20 cellular contexts compared by ENCODE assay signal in the genomic region with DNA sequence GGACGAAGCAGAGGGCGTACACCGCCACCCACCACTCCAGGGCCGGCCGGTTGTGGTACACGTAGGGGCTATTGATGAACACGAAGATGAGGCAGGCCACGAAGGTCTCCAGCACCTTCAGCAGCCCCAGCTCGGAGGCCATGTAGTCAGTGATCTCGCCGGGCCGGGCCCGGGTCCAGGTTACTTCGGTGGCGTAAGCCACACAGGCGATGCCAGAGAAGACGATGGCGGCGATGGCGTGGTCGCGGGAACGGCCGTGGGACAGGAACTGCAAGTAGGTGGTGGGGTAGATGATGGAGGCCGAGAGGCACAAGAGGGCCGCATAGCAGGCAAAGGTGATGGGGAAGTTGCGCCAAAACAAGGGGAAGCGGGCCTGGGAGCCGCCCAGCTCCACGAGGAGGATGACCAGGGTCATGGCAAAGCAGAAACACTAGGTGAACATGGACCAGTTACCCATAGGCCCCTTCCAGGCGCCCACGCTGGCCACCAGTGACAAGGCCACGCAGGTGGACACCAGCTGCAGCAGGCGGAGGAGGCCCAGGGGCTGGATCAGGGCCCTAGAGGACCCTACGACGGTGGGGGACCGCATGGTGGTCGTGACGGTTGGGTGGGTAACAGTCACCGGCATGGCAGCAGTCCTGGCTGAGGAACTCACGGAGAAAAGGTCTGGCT.
DNase-seq lines count a peak whose midpoint lies in the region; ATAC-seq, FAIRE-seq and TF ChIP-seq lines count a peak whose summit lies in the region.
"Had no signal": no experiment of that assay in that cellular context is flagged by ENCODE, and none has a peak within 500 bp of the region (broad histone marks: within the 10 kb centered on the region; RNA-seq: fewer than 3 reads in every experiment).

No MANE protein-coding gene starts in this region.

- in situ Hi-C loops in IMR-90 (cut with MboI; ENCODE audit: low sequenced_read_pairs) (no loop called here), HepG2 (cut with HindIII; ENCODE audit: extremely low pct_ligation_motif_present, low pct_unique_long_range_greater_than_20kb) (no loop called here)

- H2BK5ac ChIP-seq in IMR-90 (ENCODE audit: low read depth, low read length, poor library complexity, severe bottlenecking) = no peak overlapping the region
- H2BK5ac ChIP-seq in trophoblast cell (ENCODE audit: low read depth, low read length, poor library complexity) = no peak overlapping the region

- TF ChIP-seq CTCF in heart right ventricle (IDR thresholded peaks at IDR 0.05) = no peak
- no peak for TF ChIP-seq CTCF in IMR-90 (conservative IDR thresholded peaks at IDR 0.05; ENCODE audit: low read depth, low read length)
- TF ChIP-seq CTCF in HepG2 (CRISPR knock-in tag; IDR thresholded peaks at IDR 0.05) = no peak
- no peak for TF ChIP-seq CTCF in CD4-positive, alpha-beta T cell (IDR thresholded peaks at IDR 0.05)
- no peak for TF ChIP-seq CTCF in esophagus squamous epithelium (IDR thresholded peaks at IDR 0.05)

- H3K79me2 ChIP-seq in HepG2 (ENCODE audit: insufficient read depth, low read length) = no peaks in the 10 kb centered on the region
- no peaks in the 10 kb centered on the region for H3K79me2 ChIP-seq in trophoblast cell (ENCODE audit: control insufficient read depth, insufficient read depth, low read length, poor library complexity)

- H3K79me1 ChIP-seq in IMR-90 (ENCODE audit: low read depth in 1 of 2, low read length in 2 of 2) (no peaks in the 10 kb centered on the region), trophoblast cell (ENCODE audit: low read length) (no peaks in the 10 kb centered on the region)

- H3K23ac ChIP-seq in IMR-90 (ENCODE audit: low read depth, low read length) (no peak overlapping the region), trophoblast cell (ENCODE audit: low read length) (no peak overlapping the region)

- TF ChIP-seq POLR2A in IMR-90 (IDR thresholded peaks at IDR 0.05; ENCODE audit: low read depth, low read length) = no peak
- no peak for TF ChIP-seq POLR2A in HepG2 (IDR thresholded peaks at IDR 0.05; ENCODE audit: insufficient read depth in 1 of 2, low read depth in 2 of 2, low read length in 2 of 2)
- no peak for TF ChIP-seq POLR2A in esophagus squamous epithelium (IDR thresholded peaks at IDR 0.05)

- no peak overlapping the region for H2BK120ac ChIP-seq in IMR-90 (ENCODE audit: low read depth, low read length)
- H2BK120ac ChIP-seq in trophoblast cell (ENCODE audit: insufficient read depth, low read length, poor library complexity) = no peak overlapping the region

- no peaks in the 10 kb centered on the region for H3K4me1 ChIP-seq in right cardiac atrium (ENCODE audit: control insufficient read depth, insufficient read depth, low read length)
- no peaks in the 10 kb centered on the region for H3K4me1 ChIP-seq in heart right ventricle
- no peaks in the 10 kb centered on the region for H3K4me1 ChIP-seq in IMR-90 (ENCODE audit: control insufficient read depth, insufficient read depth, low read length)
- H3K4me1 ChIP-seq in HepG2 (ENCODE audit: insufficient read depth, low read length) = no peaks in the 10 kb centered on the region
- no peaks in the 10 kb centered on the region for H3K4me1 ChIP-seq in trophoblast cell (ENCODE audit: control insufficient read depth in 1 of 2, insufficient read depth in 2 of 2, low read length in 2 of 2)
- H3K4me1 ChIP-seq in esophagus squamous epithelium = no peaks in the 10 kb centered on the region

- no peak overlapping the region for H3K9ac ChIP-seq in IMR-90 (ENCODE audit: low read depth, low read length)
- H3K9ac ChIP-seq in HepG2 (ENCODE audit: insufficient read depth, low read depth, low read length) = no peak overlapping the region
- H3K9ac ChIP-seq in trophoblast cell (ENCODE audit: low read length) = no peak overlapping the region
- H3K9ac ChIP-seq: BLaER1 had no signal

- H3K4ac ChIP-seq in IMR-90 (ENCODE audit: low read depth, low read length) = no peak overlapping the region
- H3K4ac ChIP-seq in trophoblast cell (ENCODE audit: low read depth, low read length) = no peak overlapping the region

- POLR2A ChIA-PET in IMR-90 (lab: Charles Lee; ENCODE audit: unreplicated experiment) = no interaction called here
- POLR2A ChIA-PET in HepG2 (lab: Yijun Ruan, JAX) = no interaction called here
- POLR2A ChIA-PET in CD4-positive, alpha-beta T cell (lab: Charles Lee) = no interaction called here

- H3K9me3 ChIP-seq in right cardiac atrium (ENCODE audit: control insufficient read depth, low read length) = no peaks in the 10 kb centered on the region
- no peaks in the 10 kb centered on the region for H3K9me3 ChIP-seq in heart right ventricle
- H3K9me3 ChIP-seq in IMR-90 (ENCODE audit: control insufficient read depth, insufficient read depth, low read length) = peaks cover 3% of the 10 kb centered on the region; the same call in 1 of the 2 replicates
- H3K9me3 ChIP-seq in HepG2 (ENCODE audit: low read length) = no peaks in the 10 kb centered on the region
- peaks cover 4% of the 10 kb centered on the region for H3K9me3 ChIP-seq in trophoblast cell (ENCODE audit: insufficient read depth, low read depth, low read length)
- no peaks in the 10 kb centered on the region for H3K9me3 ChIP-seq in CD4-positive, alpha-beta T cell (ENCODE audit: control insufficient read depth, low read length)
- H3K9me3 ChIP-seq in esophagus squamous epithelium = peaks cover 0 to 5% (median 0%) of the 10 kb centered on the region in 3 donors

- H3K27ac ChIP-seq in right cardiac atrium (ENCODE audit: low read length) = no peak overlapping the region
- H3K27ac ChIP-seq in heart right ventricle = no peak overlapping the region
- no peak overlapping the region for H3K27ac ChIP-seq in IMR-90 (ENCODE audit: insufficient read depth, low read length)
- H3K27ac ChIP-seq in HepG2 (ENCODE audit: extremely low read length, insufficient read depth, low read length) = no peak overlapping the region
- H3K27ac ChIP-seq in trophoblast cell (ENCODE audit: low read depth, low read length) = no peak overlapping the region
- H3K27ac ChIP-seq in substantia nigra (ENCODE audit: low read depth, low read length, poor library complexity, severe bottlenecking) = no peak overlapping the region
- H3K27ac ChIP-seq in CD4-positive, alpha-beta T cell (ENCODE audit: low read depth, low read length) = no peak overlapping the region
- H3K27ac ChIP-seq in esophagus squamous epithelium = no peak overlapping the region
- H3K27ac ChIP-seq: HL-60 had no signal

- H3K4me1 Mint-ChIP-seq in CD4-positive, alpha-beta T cell (ENCODE audit: low read depth) = no peaks in the 10 kb centered on the region
- H3K4me1 Mint-ChIP-seq: CD14-positive monocyte had no signal

- no peaks in the 10 kb centered on the region for H3K36me3 Mint-ChIP-seq in CD4-positive, alpha-beta T cell (ENCODE audit: low read depth)
- H3K36me3 Mint-ChIP-seq: CD14-positive monocyte; CD8-positive, alpha-beta T cell had no signal

- H3K4me3 ChIP-seq in right cardiac atrium (ENCODE audit: low read length) (no peak overlapping the region), heart right ventricle (no peak overlapping the region), IMR-90 (ENCODE audit: insufficient read depth, low read depth, low read length) (no peak overlapping the region), HepG2 (replicated peaks in 1 of 3; ENCODE audit: insufficient read depth in 1 of 3, low read depth in 2 of 3, low read length in 3 of 3) (no peak overlapping the region), trophoblast cell (ENCODE audit: low read depth, low read length) (peak overlapping the region; percentile 20), esophagus squamous epithelium (no peak overlapping the region)
- H3K4me3 ChIP-seq: BLaER1, GM23338 had no signal

- no peak for FAIRE-seq in HepG2 (lab: Jason Lieb, UNC)
- FAIRE-seq: H54 had no signal

- BruUV-seq in IMR-90 (replicated peaks; lab: Mats Ljungman, UMichigan) = no TSS peak
- BruUV-seq in HepG2 (replicated peaks; lab: Mats Ljungman, UMichigan) = no TSS peak

- H3K18ac ChIP-seq in IMR-90 (ENCODE audit: low read depth, low read length) (no peak overlapping the region), trophoblast cell (ENCODE audit: low read length) (no peak overlapping the region)

- peak overlapping the region; percentile 18 for H2AFZ ChIP-seq in IMR-90 (replicated peaks; ENCODE audit: low read length, poor library complexity)
- H2AFZ ChIP-seq in HepG2 (ENCODE audit: low read length) = no peak overlapping the region
- no peak overlapping the region for H2AFZ ChIP-seq in trophoblast cell (ENCODE audit: insufficient read depth, low read length, poor library complexity)
- H2AFZ ChIP-seq: GM23338 had no signal

- H3K36me3 ChIP-seq in heart right ventricle = no peaks in the 10 kb centered on the region
- no peaks in the 10 kb centered on the region for H3K36me3 ChIP-seq in IMR-90 (ENCODE audit: control insufficient read depth, insufficient read depth, low read length)
- H3K36me3 ChIP-seq in HepG2 (replicated peaks in 1 of 2; ENCODE audit: control insufficient read depth in 1 of 2, insufficient read depth in 2 of 2, low read length in 2 of 2) = no peaks in the 10 kb centered on the region
- H3K36me3 ChIP-seq in trophoblast cell (ENCODE audit: control insufficient read depth in 1 of 2, insufficient read depth in 2 of 2, low read length in 2 of 2) = no peaks in the 10 kb centered on the region
- no peaks in the 10 kb centered on the region for H3K36me3 ChIP-seq in esophagus squamous epithelium
- H3K36me3 ChIP-seq: BLaER1 had no signal

- no peak overlapping the region for H3K4me2 ChIP-seq in IMR-90 (ENCODE audit: low read depth, low read length)
- no peak overlapping the region for H3K4me2 ChIP-seq in HepG2 (ENCODE audit: low read depth, low read length)
- no peak overlapping the region for H3K4me2 ChIP-seq in trophoblast cell (ENCODE audit: low read length)
- H3K4me2 ChIP-seq: GM23338 had no signal

- TF ChIP-seq EP300 in HepG2 (IDR thresholded peaks at IDR 0.05; ENCODE audit: low read depth in 2 of 2, low read length in 2 of 2) (no peak), HepG2 (CRISPR knock-in tag; IDR thresholded peaks at IDR 0.05; ENCODE audit: borderline replicate concordance) (no peak)

- intact Hi-C loops in right cardiac atrium (cut with DNase I) = no loop called here
- intact Hi-C loops in heart right ventricle (cut with DNase I) = no loop called here
- intact Hi-C loops in IMR-90 (cut with micrococcal nuclease) = no loop called here
- intact Hi-C loops in HepG2 (cut with micrococcal nuclease; ENCODE audit: unreplicated experiment) = no loop called here
- intact Hi-C loops in CD4-positive, alpha-beta T cell (cut with DNase I, micrococcal nuclease) = no loop called here
- intact Hi-C loops in esophagus squamous epithelium (cut with DNase I) = no loop called here

- H3K9me1 ChIP-seq in IMR-90 (ENCODE audit: insufficient read depth, low read length) = no peaks in the 10 kb centered on the region

- no peak overlapping the region for H2BK15ac ChIP-seq in IMR-90 (ENCODE audit: low read depth, low read length)

- H2BK12ac ChIP-seq in trophoblast cell (ENCODE audit: low read length) = no peak overlapping the region

- ATAC-seq in right cardiac atrium (no peak), heart right ventricle (no peak), IMR-90 (ENCODE audit: low read depth) (no peak), HepG2 (peak; percentile 27; the same call in 2 of the 3 replicates)
- no peak for ATAC-seq in CD4-positive, alpha-beta T cell (ENCODE audit: poor library complexity)
- ATAC-seq: CD8-positive, alpha-beta T cell; GM23338; HCT116 had no signal

- TF ChIP-seq RAD21 in IMR-90 (IDR thresholded peaks at IDR 0.05; ENCODE audit: low read length) = no peak
- no peak for TF ChIP-seq RAD21 in HepG2 (CRISPR knock-in tag; IDR thresholded peaks at IDR 0.05)

- H4K8ac ChIP-seq in IMR-90 (ENCODE audit: low read depth in 2 of 2, low read length in 2 of 2) (no peak overlapping the region), trophoblast cell (ENCODE audit: low read depth, low read length) (no peak overlapping the region)

- H4K5ac ChIP-seq in IMR-90 (ENCODE audit: low read depth, low read length) = no peak overlapping the region

- H3K4me3 Mint-ChIP-seq in CD4-positive, alpha-beta T cell = no peak overlapping the region
- H3K4me3 Mint-ChIP-seq: CD14-positive monocyte; CD8-positive, alpha-beta T cell; GM23338; HFFc6 had no signal

- H3K27me3 ChIP-seq in right cardiac atrium (ENCODE audit: control insufficient read depth, insufficient read depth) (no peaks in the 10 kb centered on the region), heart right ventricle (no peaks in the 10 kb centered on the region), IMR-90 (ENCODE audit: control insufficient read depth, insufficient read depth, low read length) (no peaks in the 10 kb centered on the region), HepG2 (ENCODE audit: control insufficient read depth in 1 of 2, insufficient read depth in 2 of 2, low read length in 2 of 2) (no peaks in the 10 kb centered on the region), trophoblast cell (ENCODE audit: insufficient read depth, low read length) (no peaks in the 10 kb centered on the region), esophagus squamous epithelium (no peaks in the 10 kb centered on the region)
- H3K27me3 ChIP-seq in CD4-positive, alpha-beta T cell (ENCODE audit: control insufficient read depth, insufficient read depth, low read length) = no peaks in the 10 kb centered on the region
- H3K27me3 ChIP-seq: BLaER1 had no signal

- CTCF ChIA-PET in IMR-90 (lab: Yijun Ruan, JAX) (no interaction called here), HepG2 (lab: Yijun Ruan, JAX; ENCODE audit: low intra/inter-chr PET ratio, low total read pairs) (no interaction called here)
- CTCF ChIA-PET in CD4-positive, alpha-beta T cell (lab: Charles Lee) = no interaction called here

- H3K9me3 Mint-ChIP-seq in CD4-positive, alpha-beta T cell = no peaks in the 10 kb centered on the region
- H3K9me3 Mint-ChIP-seq: CD8-positive, alpha-beta T cell had no signal

- no peak overlapping the region for H4K12ac ChIP-seq in trophoblast cell (ENCODE audit: low read depth, low read length)

- no peak overlapping the region for H2BK20ac ChIP-seq in IMR-90 (ENCODE audit: low read depth, low read length)

- H4K20me1 ChIP-seq in IMR-90 (ENCODE audit: insufficient read depth, low read length) (no peaks in the 10 kb centered on the region), HepG2 (ENCODE audit: insufficient read depth, low read length) (no peaks in the 10 kb centered on the region)
- H4K20me1 ChIP-seq: BLaER1 had no signal

- dilution Hi-C loops in IMR-90 (cut with HindIII; ENCODE audit: low sequenced_read_pairs, unreplicated experiment) = no loop called here

- no peak overlapping the region for H3K56ac ChIP-seq in IMR-90 (ENCODE audit: extremely low read depth, insufficient read depth, low read length)

- no peak overlapping the region for H3K27ac Mint-ChIP-seq in CD4-positive, alpha-beta T cell
- H3K27ac Mint-ChIP-seq: CD8-positive, alpha-beta T cell; GM23338; HFFc6 had no signal

- DNase-seq in right cardiac atrium (peak in 2 of 3 donors; percentile 33 to 36), heart right ventricle (no peak), IMR-90 (no peak), HepG2 (ENCODE audit: low spot score) (no peak), trophoblast cell (no peak), substantia nigra (lab: John Stamatoyannopoulos, UW) (no peak), esophagus squamous epithelium (lab: John Stamatoyannopoulos, UW) (no peak)
- no peak for DNase-seq in CD4-positive, alpha-beta T cell
- DNase-seq: 8988T; Calu3; CD8-positive, alpha-beta T cell; DMS79 treated with DMSO at 0.1 percent for 48 hours; GF-D8; HFFc6 had no signal

- WGBS in right cardiac atrium = 97% methylated on average over 41 of the region's 41 CpGs
- 96 to 97% methylated on average over 41 of the region's 41 CpGs for WGBS in heart right ventricle, 2 donors
- WGBS in IMR-90 (ENCODE audit: extremely low coverage in 2 of 2, insufficient read length in 1 of 2), 2 experiments = 92% methylated on average over 17 of the region's 41 CpGs; no CpG with 5 or more reads in 1 of the 2 experiments
- 66% methylated on average over 41 of the region's 41 CpGs for WGBS in HepG2 (ENCODE audit: low lambda C conversion rate)
- no CpG with 5 or more reads among the region's 41 CpGs for WGBS in trophoblast cell (ENCODE audit: extremely low coverage, insufficient coverage, insufficient read length)
- WGBS in esophagus squamous epithelium, 2 donors = 93 to 96% methylated on average over 25 to 34 of the region's 41 CpGs

- no peak overlapping the region for H4K91ac ChIP-seq in IMR-90 (ENCODE audit: insufficient read depth, low read depth, low read length)
- H4K91ac ChIP-seq in trophoblast cell (ENCODE audit: low read depth, low read length) = no peak overlapping the region

- H3K14ac ChIP-seq in IMR-90 (replicated peaks; ENCODE audit: low read depth, low read length) (no peak overlapping the region), trophoblast cell (ENCODE audit: low read length) (no peak overlapping the region)

- H3K27me3 Mint-ChIP-seq in CD4-positive, alpha-beta T cell = peaks cover 4% of the 10 kb centered on the region

- H2AK9ac ChIP-seq in IMR-90 (replicated peaks; ENCODE audit: low read depth, low read length, poor library complexity) = no peak overlapping the region

- H2AK5ac ChIP-seq in IMR-90 (ENCODE audit: low read depth, low read length) (no peak overlapping the region), trophoblast cell (ENCODE audit: low read length) (no peak overlapping the region)

Comparison
In these comparisons a context has a peak if more than half of its experiments do, and no peak if none do; other contexts are left out.
1. DNase-seq: peak in right cardiac atrium (2 of 3); none in heart right ventricle (0 of 2), IMR-90 (single experiment), HepG2 (single experiment), trophoblast cell (0 of 2), substantia nigra (0 of 49), CD4-positive, alpha-beta T cell (0 of 10) and esophagus squamous epithelium (single experiment).